ENCODE assay signal across 8 cellular contexts in genomic region chrX:69165116-69165651, GRCh38. TPM values are rescaled to one million over a fixed set of nuclear protein-coding genes. Genes with fewer than 3 reads are reported as not detected.
DNase-seq lines count a peak whose midpoint lies in the region; ATAC-seq, FAIRE-seq and TF ChIP-seq lines count a peak whose summit lies in the region.

TSS of gene PJA1 (minus strand) at chrX:69165453. CDS start at chrX:69163073, 2,380 bp downstream.

- H3K27ac ChIP-seq in Panc1 (ENCODE audit: low read length), result peak within 1 kb of the TSS; percentile 66; the same call in 1 of the 2 replicates
- peak within 1 kb of the TSS; percentile 66 to 86 (median 82) for H3K27ac ChIP-seq in esophagus squamous epithelium

- WGBS in esophagus squamous epithelium, 2 donors, result 0 to 48% methylated on average over 2 to 10 of the region's 46 CpGs

- no peaks in the 10 kb centered on the region for H3K27me3 ChIP-seq in Panc1 (ENCODE audit: control insufficient read depth, insufficient read depth, low read length)
- no peaks in the 10 kb centered on the region for H3K27me3 ChIP-seq in esophagus squamous epithelium

- no peak for TF ChIP-seq CTCF in Panc1 (IDR thresholded peaks at IDR 0.05)
- no peak for TF ChIP-seq CTCF in esophagus squamous epithelium (IDR thresholded peaks at IDR 0.05)

- ATAC-seq in GM21360 (IDR thresholded peaks at IDR 0.05; ENCODE audit: unreplicated experiment) (peak; percentile 91), Panc1 (peak; percentile 96)

- DNase-seq in COR-L47 (lab: John Stamatoyannopoulos, UW) (peak; percentile 59), HTR-8/SVneo (ENCODE audit: insufficient read length, low spot score) (peak; percentile 54), Panc1 (ENCODE audit: low read depth, low spot score) (no peak), activated T-helper 1 cell treated with Interleukin-2 at 50 U/mL for 16 hours (ENCODE audit: low read depth) (peak; percentile 55), esophagus squamous epithelium (lab: John Stamatoyannopoulos, UW) (peak; percentile 13), myocyte (ENCODE audit: low read depth) (peak; percentile 66)
- DNase-seq in stimulated activated CD8-positive, alpha-beta memory T cell treated with anti-CD3 and anti-CD28 coated beads, Interleukin-7, amount 100 ng/mL, for 4 hours (ENCODE audit: low read depth in 2 of 2), result peak; percentile 40 to 66

- no peaks in the 10 kb centered on the region for H3K4me1 ChIP-seq in Panc1 (ENCODE audit: control insufficient read depth, insufficient read depth, low read length)
- H3K4me1 ChIP-seq in esophagus squamous epithelium, result peaks cover 0 to 23% (median 0%) of the 10 kb centered on the region in 3 donors

- intact Hi-C loops in Panc1 (cut with micrococcal nuclease; ENCODE audit: unreplicated experiment), result no loop called here
- intact Hi-C loops in esophagus squamous epithelium (cut with DNase I), result no loop called here

- no peaks in the 10 kb centered on the region for H3K36me3 ChIP-seq in Panc1 (ENCODE audit: control insufficient read depth, insufficient read depth, low read length)
- peaks cover 0 to 19% (median 0%) of the 10 kb centered on the region in 3 donors for H3K36me3 ChIP-seq in esophagus squamous epithelium

- TF ChIP-seq POLR2A in esophagus squamous epithelium (IDR thresholded peaks at IDR 0.05), result peak in 2 of 4 donors; percentile 60

- POLR2A ChIA-PET in Panc1 (lab: Charles Lee), result interaction anchor here (0.6 kb wide), 1 partner anchor 729 kb away, joined by 6 read pairs; no protein-coding TSS in a partner anchor

- in situ Hi-C loops in Panc1 (cut with HindIII; ENCODE audit: low pct_unique_long_range_greater_than_20kb, low sequenced_read_pairs), result no loop called here

- CTCF ChIA-PET in Panc1 (lab: Charles Lee), result interaction anchor here (0.6 kb wide), 1 partner anchor 32 kb away, joined by 4 read pairs; no protein-coding TSS in a partner anchor

- no TSS peak for BruUV-seq in Panc1 (replicated peaks; lab: Mats Ljungman, UMichigan)

- no peaks in the 10 kb centered on the region for H3K9me3 ChIP-seq in Panc1 (ENCODE audit: control insufficient read depth, insufficient read depth, low read depth, low read length)
- H3K9me3 ChIP-seq in esophagus squamous epithelium, result no peaks in the 10 kb centered on the region

- no peak for FAIRE-seq in HTR-8/SVneo (lab: Jason Lieb, UNC)

- H3K4me3 ChIP-seq in Panc1 (ENCODE audit: low read depth in 2 of 2, low read length in 2 of 2) (peak within 1 kb of the TSS; percentile 72 to 79), esophagus squamous epithelium (peak within 1 kb of the TSS; percentile 50 to 76 (median 68))

RNA-seq across cellular contexts. Expression of gene PJA1, which starts in this region (rescaled TPM):
- total RNA-seq in Panc1 (2021; ENCODE audit: unreplicated experiment) (11.8 TPM), esophagus squamous epithelium (10 to 100 TPM in 3 of 4 donors, 1 to 10 TPM in 1; 7.5 to 24.2 (median 15.8) TPM), myocyte (14.7 and 21.4 TPM in 2 replicates)
- 12.2 TPM for polyA plus RNA-seq in Panc1 (2012; ENCODE audit: insufficient read length)
- 18.6 TPM for polyA plus RNA-seq in myocyte (2012)
